In the genomic region with DNA sequence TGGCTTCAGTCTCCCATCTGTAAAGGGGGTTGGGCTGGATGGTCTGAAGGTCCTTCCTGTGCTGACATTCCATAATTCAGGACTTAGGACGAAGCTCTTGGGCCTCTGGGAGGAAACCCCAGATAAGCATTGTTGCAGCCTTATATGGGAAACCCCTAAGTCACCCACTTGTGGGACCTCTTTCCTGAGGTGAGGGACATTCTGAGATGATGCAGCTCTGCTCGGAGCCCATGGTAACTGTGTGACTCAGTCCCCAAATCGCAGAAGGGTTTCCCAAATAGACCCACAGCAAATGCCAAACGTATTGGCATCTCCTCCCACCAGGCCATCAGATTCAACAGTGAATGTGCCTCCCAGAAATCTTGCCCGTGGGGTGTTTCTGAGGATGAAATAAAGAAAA, we compare ENCODE assay signal across 1 cellular context. TPM values are rescaled to one million over a fixed set of nuclear protein-coding genes. Genes with fewer than 3 reads are reported as not detected.
"Had no signal": no experiment of that assay in that cellular context is flagged by ENCODE, and none has a peak within 500 bp of the region (broad histone marks: within the 10 kb centered on the region; RNA-seq: fewer than 3 reads in every experiment).

No MANE protein-coding gene starts in this region.

RNA-seq across cellular contexts. Expression of a gene that starts 47.2 kb away (rescaled TPM):
- total RNA-seq: G401 had no signal

RNA-seq across cellular contexts. Expression of a gene that starts 52.9 kb away (rescaled TPM):
- total RNA-seq: G401 had no signal
